In the genomic region with DNA sequence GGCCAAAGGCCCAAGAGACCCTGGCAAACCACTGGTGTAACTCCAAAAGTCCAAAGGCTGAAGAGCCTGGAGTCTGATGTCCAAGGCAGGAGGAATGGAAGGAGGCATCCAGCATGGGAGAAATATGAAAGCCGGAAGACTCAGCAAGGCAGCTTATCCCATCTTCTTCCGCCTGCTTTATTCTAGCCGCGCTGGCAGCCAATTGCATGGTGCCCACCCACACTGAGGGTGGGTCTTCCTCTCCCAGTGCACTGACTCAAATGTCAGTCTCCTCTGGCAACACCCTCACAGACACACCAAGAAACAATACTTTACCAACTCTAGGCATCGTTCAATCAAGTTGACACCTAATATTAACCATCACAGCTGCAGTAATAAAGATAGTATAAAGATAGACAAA, we compare ENCODE assay signal across 26 cellular contexts.
"Had no signal": no experiment of that assay in that cellular context is flagged by ENCODE, and none has a peak within 500 bp of the region (broad histone marks: within the 10 kb centered on the region; RNA-seq: fewer than 3 reads in every experiment).

No MANE protein-coding gene starts in this region.

- H3K9me3 ChIP-seq: suprapubic skin, testis, thyroid gland, transverse colon, upper lobe of left lung, upper lobe of right lung, uterus, vagina had no signal

- H3K27me3 ChIP-seq: suprapubic skin, testis, thyroid gland, tibial artery, tibial nerve, upper lobe of left lung, upper lobe of right lung, uterus, vagina had no signal

- H3K36me3 ChIP-seq: stomach, suprapubic skin, thoracic aorta, thyroid gland, tibial artery, tibial nerve, transverse colon, upper lobe of left lung, upper lobe of right lung, uterus, vagina had no signal

- H3K4me1 ChIP-seq: stomach, suprapubic skin, testis, tibial artery, tibial nerve, upper lobe of left lung, upper lobe of right lung, uterus, vagina had no signal

- H3K27ac ChIP-seq: stomach, suprapubic skin, testis, thoracic aorta, thyroid gland, tibial artery, tibial nerve, transverse colon, upper lobe of left lung, upper lobe of right lung, uterus, vagina had no signal

- ATAC-seq: stimulated activated effector memory CD8-positive, alpha-beta T cell treated with anti-CD3 and anti-CD28 coated beads, Interleukin-12 subunit alpha, Interleukin-12 subunit beta, amount 100 ng/mL, for 72 hours; stimulated activated memory B cell treated with anti-CD40 and anti-IgM and Interleukin-4, amounts not matched to agents 10 μg/mL and 1 μg/mL and 100 μg/mL, for 72 hours; stimulated activated naive B cell treated with anti-CD40 and anti-IgM and Interleukin-4, amounts not matched to agents 10 μg/mL and 1 μg/mL and 100 μg/mL, for 72 hours; stimulated activated naive CD8-positive, alpha-beta T cell treated with anti-CD3 and anti-CD28 coated beads, Interleukin-15, amount 100 ng/mL, for 72 hours; stimulated activated naive CD8-positive, alpha-beta T cell treated with anti-CD3 and anti-CD28 coated beads, Interleukin-15, Interleukin-2, amounts not matched to agents 100 U/mL and 50 U/mL, for 24 hours; upper lobe of right lung had no signal

- H3K4me3 ChIP-seq: stomach, suprapubic skin, testis, thoracic aorta, thyroid gland, tibial artery, tibial nerve, transverse colon, upper lobe of left lung, upper lobe of right lung, uterus, vagina had no signal

- DNase-seq: stimulated activated CD4-positive, alpha-beta T cell treated with anti-CD3 and anti-CD28 coated beads, Interleukin-2, amount 100 ng/mL, for 48 hours; stimulated activated CD4-positive, alpha-beta T cell treated with anti-CD3 and anti-CD28 coated beads, Interleukin-4, amount 100 ng/mL, for 1 hour; stimulated activated CD4-positive, alpha-beta T cell treated with anti-CD3 and anti-CD28 coated beads, Interleukin-4, amount 100 ng/mL, for 24 hours; stimulated activated CD4-positive, alpha-beta T cell treated with anti-CD3 and anti-CD28 coated beads, Interleukin-4, amount 100 ng/mL, for 4 hours; stimulated activated CD8-positive, alpha-beta memory T cell treated with anti-CD3 and anti-CD28 coated beads, Interleukin-4, amount 100 ng/mL, for 48 hours; stimulated activated naive B cell treated with anti-CD40 and anti-IgM and Interleukin-4, amounts not matched to agents 10 μg/mL and 1 μg/mL and 100 μg/mL, for 72 hours; stimulated activated naive CD4-positive, alpha-beta T cell; stimulated activated naive CD4-positive, alpha-beta T cell treated with Interleukin-2 at 50 U/mL for 16 hours; stimulated activated naive CD8-positive, alpha-beta T cell treated with anti-CD3 and anti-CD28 coated beads, Interleukin-15, amount 100 ng/mL, for 72 hours; stimulated activated naive CD8-positive, alpha-beta T cell treated with anti-CD3 and anti-CD28 coated beads, Interleukin-15, Interleukin-2, amounts not matched to agents 100 U/mL and 50 U/mL, for 24 hours; stomach; substantia nigra; testis; thyroid gland; tibial artery; transverse colon; trophoblast cell; upper lobe of left lung; upper lobe of right lung; uterus had no signal
